8 cellular contexts compared by ENCODE assay signal in genomic region chr7:107579546-107579880, GRCh38. TPM values are rescaled to one million over a fixed set of nuclear protein-coding genes. Genes with fewer than 3 reads are reported as not detected.
A peak's percentile ranks its signal among the peaks of the same experiment; 100 is the strongest.
DNase-seq lines count a peak whose midpoint lies in the region; ATAC-seq and TF ChIP-seq lines count a peak whose summit lies in the region.

No MANE protein-coding gene starts in this region.

- H3K9ac ChIP-seq in skeletal muscle satellite cell (ENCODE audit: low read depth, low read length): peak overlapping the region; percentile 95

- no peaks in the 10 kb centered on the region for H3K27me3 ChIP-seq in WERI-Rb-1 (ENCODE audit: insufficient read depth, low read depth, severe bottlenecking)
- no peaks in the 10 kb centered on the region for H3K27me3 ChIP-seq in skeletal muscle satellite cell (ENCODE audit: control insufficient read depth, insufficient read depth, low read length)

- TF ChIP-seq CTCF in WERI-Rb-1 (IDR thresholded peaks at IDR 0.05; ENCODE audit: low read depth, low read length): no peak

- peaks cover 8% of the 10 kb centered on the region for H3K4me1 ChIP-seq in skeletal muscle satellite cell (ENCODE audit: control insufficient read depth, insufficient read depth, low read length)

- peak; percentile 31 for ATAC-seq in left ventricle myocardium superior
- no peak for ATAC-seq in GM18505 (IDR thresholded peaks at IDR 0.05; ENCODE audit: unreplicated experiment)
- ATAC-seq in HG02623 (IDR thresholded peaks at IDR 0.05; ENCODE audit: unreplicated experiment): no peak
- no peak for ATAC-seq in HG03095 (IDR thresholded peaks at IDR 0.05; ENCODE audit: unreplicated experiment)

- intact Hi-C loops in left ventricle myocardium superior (cut with micrococcal nuclease): no loop called here

- H3K4me3 ChIP-seq in WERI-Rb-1 (ENCODE audit: low read depth, low read length) (peak overlapping the region; percentile 65), skeletal muscle satellite cell (ENCODE audit: low read length) (peak overlapping the region; percentile 95)

- H3K4me2 ChIP-seq in skeletal muscle satellite cell (ENCODE audit: low read length): peak overlapping the region; percentile 84

- H3K36me3 ChIP-seq in WERI-Rb-1 (peaks cover 20% of the 10 kb centered on the region), skeletal muscle satellite cell (ENCODE audit: insufficient read depth, low read length) (peaks cover 8% of the 10 kb centered on the region)

- H3K27ac ChIP-seq in WERI-Rb-1: peak overlapping the region; percentile 95

- no peak for TF ChIP-seq POLR2A in GM18505 (IDR thresholded peaks at IDR 0.05; ENCODE audit: borderline replicate concordance, extremely low read depth, insufficient read depth, insufficient read length)

- DNase-seq in NCI-H2171 (lab: John Stamatoyannopoulos, UW) (peak; percentile 22), NCI-H2171 treated with DMSO at 0.1 percent for 48 hours (lab: John Stamatoyannopoulos, UW) (no peak), WERI-Rb-1 (no peak), left ventricle myocardium superior (no peak)

- H3K9me3 ChIP-seq in WERI-Rb-1 (ENCODE audit: severe bottlenecking) (no peaks in the 10 kb centered on the region), skeletal muscle satellite cell (replicated peaks; ENCODE audit: low read length) (no peaks in the 10 kb centered on the region)

RNA-seq across cellular contexts. Expression of gene BCAP29, which starts 0.5 kb away (rescaled TPM):
- 114 TPM for total RNA-seq in left ventricle myocardium superior
- total RNA-seq in skeletal muscle satellite cell (2012; rRNA removed): 82.3 and 87.2 TPM in 2 replicates

RNA-seq across cellular contexts. Expression of gene DUS4L, which starts 15.7 kb away (rescaled TPM):
- total RNA-seq in left ventricle myocardium superior: 6.6 TPM
- 5.9 and 7.1 TPM in 2 replicates for total RNA-seq in skeletal muscle satellite cell (2012; rRNA removed)

RNA-seq across cellular contexts. Expression of gene COG5, which starts 15.8 kb away (rescaled TPM):
- total RNA-seq in left ventricle myocardium superior: 54.0 TPM
- 21.0 and 21.8 TPM in 2 replicates for total RNA-seq in skeletal muscle satellite cell (2012; rRNA removed)
